ENCODE assay signal across 2 cellular contexts in genomic region chr10:18134509-18134908, GRCh38.
TF ChIP-seq lines count a peak whose summit lies in the region.

No MANE protein-coding gene starts in this region.

TF ChIP-seq in HepG2, 621 proteins besides CTCF, POLR2A, EP300 and RAD21:
- TF ChIP-seq ETS1 (CRISPR knock-in tag; IDR thresholded peaks at IDR 0.05) (no peak), PHB2 (IDR thresholded peaks at IDR 0.05; ENCODE audit: partially characterized antibody) (no peak), DDIT3 (CRISPR knock-in tag; IDR thresholded peaks at IDR 0.05) (no peak), HMG20B (CRISPR knock-in tag; conservative IDR thresholded peaks at IDR 0.05) (no peak), HBP1 (CRISPR knock-in tag; IDR thresholded peaks at IDR 0.05; ENCODE audit: low read depth) (no peak), MAFF (IDR thresholded peaks at IDR 0.05; ENCODE audit: low read depth, low read length) (peak; percentile 54), ZNF740 (CRISPR knock-in tag; IDR thresholded peaks at IDR 0.05) (no peak), NR2C2 (CRISPR knock-in tag; IDR thresholded peaks at IDR 0.05; ENCODE audit: borderline replicate concordance) (no peak), MAX (IDR thresholded peaks at IDR 0.05) (no peak), MAFK (conservative IDR thresholded peaks at IDR 0.05 in 1 of 2, IDR thresholded peaks at IDR 0.05 in 1 of 2; ENCODE audit: low read length in 2 of 2) (peak; percentile 53 to 73; a peak in 3 of 4 replicates)

TF ChIP-seq in IMR-90, 13 proteins besides CTCF, POLR2A, EP300 and RAD21:
- TF ChIP-seq MAFK (IDR thresholded peaks at IDR 0.05; ENCODE audit: low read depth, low read length) (peak; percentile 56), NFE2L2 (IDR thresholded peaks at IDR 0.05; ENCODE audit: low read depth, low read length) (no peak)
